ENCODE assay signal across 20 cellular contexts in the genomic region with DNA sequence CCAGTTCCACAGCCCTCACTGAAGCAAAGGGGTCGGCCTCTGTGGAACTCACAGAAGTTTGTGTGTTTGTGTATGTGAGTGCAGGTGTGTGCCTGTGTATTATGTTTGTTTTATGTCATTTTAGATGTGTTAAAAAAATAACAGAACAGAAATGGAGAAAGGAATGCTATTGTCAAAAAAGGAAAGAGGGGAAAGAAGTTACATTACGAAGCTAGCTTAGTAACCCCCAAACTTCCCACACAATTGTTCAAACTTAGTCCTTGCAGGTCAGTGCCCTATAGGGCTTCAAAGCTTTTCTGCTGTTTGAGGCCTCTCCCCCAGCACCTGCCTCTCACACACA.
A peak's percentile ranks its signal among the peaks of the same experiment; 100 is the strongest.
DNase-seq lines count a peak whose midpoint lies in the region; ATAC-seq and TF ChIP-seq lines count a peak whose summit lies in the region.
"Had no signal": no experiment of that assay in that cellular context is flagged by ENCODE, and none has a peak within 500 bp of the region (broad histone marks: within the 10 kb centered on the region; RNA-seq: fewer than 3 reads in every experiment).

No MANE protein-coding gene starts in this region.

- H3K4me3 Mint-ChIP-seq in nephron (no peak overlapping the region), progenitor cell of endocrine pancreas (ENCODE audit: low read depth) (no peak overlapping the region)
- H3K4me3 Mint-ChIP-seq: activated CD4-positive, alpha-beta T cell treated with anti-CD3 and anti-CD28 coated beads, Interleukin-2, amount 10 ng/mL, durations not matched to agents 7 days and 5 days; activated CD8-positive, alpha-beta memory T cell treated with anti-CD3 and anti-CD28 coated beads, Interleukin-2, amount 10 ng/mL, durations not matched to agents 7 days and 5 days; B cell; stimulated activated naive CD8-positive, alpha-beta T cell treated with anti-CD3 and anti-CD28 coated beads, Interleukin-15, Interleukin-2, amounts not matched to agents 100 ng/mL and 50 ng/mL, for 24 hours; T-helper 2 cell treated with Interferon-gamma antibody and Interleukin-4, amounts not matched to agents 5 μg/mL and 100 μg/mL, for 36 hours had no signal

- H3K4me3 ChIP-seq in SK-N-SH (ENCODE audit: low read depth in 2 of 2, low read length in 1 of 2) (peak overlapping the region in 1 of 2 experiments; percentile 38; a peak in 1 of 4 replicates), brain microvascular endothelial cell (ENCODE audit: low read depth, low read length) (no peak overlapping the region)
- H3K4me3 ChIP-seq: right atrium auricular region, transverse colon had no signal

- H3K36me3 Mint-ChIP-seq in nephron (ENCODE audit: low read depth) = no peaks in the 10 kb centered on the region
- no peaks in the 10 kb centered on the region for H3K36me3 Mint-ChIP-seq in progenitor cell of endocrine pancreas (ENCODE audit: insufficient read depth)
- H3K36me3 Mint-ChIP-seq: activated CD8-positive, alpha-beta memory T cell treated with anti-CD3 and anti-CD28 coated beads, Interleukin-2, amount 10 ng/mL, durations not matched to agents 7 days and 5 days had no signal

- no peaks in the 10 kb centered on the region for H3K9me2 ChIP-seq in SK-N-SH

- POLR2A ChIA-PET in SK-N-SH (lab: Yijun Ruan, JAX) = no interaction called here

- H3K9me3 ChIP-seq in SK-N-SH = no peaks in the 10 kb centered on the region
- H3K9me3 ChIP-seq: right atrium auricular region, transverse colon had no signal

- H3K4me1 Mint-ChIP-seq in nephron = peaks cover 9% of the 10 kb centered on the region
- H3K4me1 Mint-ChIP-seq in progenitor cell of endocrine pancreas (ENCODE audit: low read depth) = no peaks in the 10 kb centered on the region
- H3K4me1 Mint-ChIP-seq: activated CD4-positive, alpha-beta T cell treated with anti-CD3 and anti-CD28 coated beads, Interleukin-2, amount 10 ng/mL, durations not matched to agents 7 days and 5 days; activated CD8-positive, alpha-beta memory T cell treated with anti-CD3 and anti-CD28 coated beads, Interleukin-2, amount 10 ng/mL, durations not matched to agents 7 days and 5 days; B cell had no signal

- 46% methylated on average over 2 of the region's 2 CpGs for WGBS in SK-N-SH (ENCODE audit: low lambda C conversion rate)

- no peaks in the 10 kb centered on the region for H3K79me2 ChIP-seq in SK-N-SH (ENCODE audit: insufficient read depth)

- H3K27me3 Mint-ChIP-seq in nephron (ENCODE audit: low read depth) = peaks cover 7% of the 10 kb centered on the region
- no peaks in the 10 kb centered on the region for H3K27me3 Mint-ChIP-seq in progenitor cell of endocrine pancreas
- H3K27me3 Mint-ChIP-seq: activated CD4-positive, alpha-beta T cell treated with anti-CD3 and anti-CD28 coated beads, Interleukin-2, amount 10 ng/mL, durations not matched to agents 7 days and 5 days; activated CD8-positive, alpha-beta memory T cell treated with anti-CD3 and anti-CD28 coated beads, Interleukin-2, amount 10 ng/mL, durations not matched to agents 7 days and 5 days; B cell; stimulated activated naive CD8-positive, alpha-beta T cell treated with anti-CD3 and anti-CD28 coated beads, Interleukin-15, Interleukin-2, amounts not matched to agents 100 ng/mL and 50 ng/mL, for 24 hours had no signal

- H3K27ac ChIP-seq in SK-N-SH (ENCODE audit: low read depth in 2 of 2, low read length in 1 of 2) = no peak overlapping the region
- peak overlapping the region; percentile 3 for H3K27ac ChIP-seq in brain microvascular endothelial cell
- H3K27ac ChIP-seq: right atrium auricular region had no signal

- TF ChIP-seq EP300 in SK-N-SH (IDR thresholded peaks at IDR 0.05; ENCODE audit: borderline replicate concordance in 1 of 2, low read depth in 1 of 2, low read length in 1 of 2) = no peak

- no peak overlapping the region for H3K9ac ChIP-seq in SK-N-SH

- H2AFZ ChIP-seq in SK-N-SH (ENCODE audit: low read depth) = no peak overlapping the region; the same call in 1 of the 2 replicates

- peak overlapping the region in 2 of 3 experiments; percentile 12 to 46 for H3K27ac Mint-ChIP-seq in nephron
- no peak overlapping the region for H3K27ac Mint-ChIP-seq in progenitor cell of endocrine pancreas
- H3K27ac Mint-ChIP-seq: activated CD4-positive, alpha-beta T cell treated with anti-CD3 and anti-CD28 coated beads, Interleukin-2, amount 10 ng/mL, durations not matched to agents 7 days and 5 days; activated CD8-positive, alpha-beta memory T cell treated with anti-CD3 and anti-CD28 coated beads, Interleukin-2, amount 10 ng/mL, durations not matched to agents 7 days and 5 days; B cell; stimulated activated naive CD8-positive, alpha-beta T cell treated with anti-CD3 and anti-CD28 coated beads, Interleukin-15, Interleukin-2, amounts not matched to agents 100 ng/mL and 50 ng/mL, for 24 hours; T-helper 2 cell treated with Interferon-gamma antibody and Interleukin-4, amounts not matched to agents 5 μg/mL and 100 μg/mL, for 36 hours had no signal

- TF ChIP-seq CTCF in SK-N-SH (IDR thresholded peaks at IDR 0.05) (no peak), brain microvascular endothelial cell (IDR thresholded peaks at IDR 0.05; ENCODE audit: low read depth, low read length, missing control alignments) (no peak), nephron (IDR thresholded peaks at IDR 0.05; ENCODE audit: unreplicated experiment in 3 of 3) (no peak), progenitor cell of endocrine pancreas (IDR thresholded peaks at IDR 0.05; ENCODE audit: unreplicated experiment) (no peak)

- ATAC-seq in SK-N-SH treated with all-trans-retinoic acid at 6 μM for 48 hours = no peak; the same call in 2 of the 3 replicates
- ATAC-seq: activated CD8-positive, alpha-beta memory T cell treated with anti-CD3 and anti-CD28 coated beads, Interleukin-2, amount 10 ng/mL, durations not matched to agents 7 days and 5 days had no signal

- H3F3A ChIP-seq in SK-N-SH (replicated peaks; ENCODE audit: insufficient read depth) = no peaks in the 10 kb centered on the region

- no peak for TF ChIP-seq RAD21 in SK-N-SH (IDR thresholded peaks at IDR 0.05; ENCODE audit: low read length)

- H4K20me1 ChIP-seq in SK-N-SH (ENCODE audit: insufficient read depth) = no peaks in the 10 kb centered on the region

- H3K4me1 ChIP-seq in SK-N-SH (ENCODE audit: control insufficient read depth in 1 of 2, insufficient read depth in 2 of 2, low read depth in 1 of 2, low read length in 1 of 2) = peaks cover 0 to 8% of the 10 kb centered on the region in 2 experiments; a peak in 1 of 4 replicates
- H3K4me1 ChIP-seq: right atrium auricular region, transverse colon had no signal

- in situ Hi-C loops in brain microvascular endothelial cell (cut with HindIII; ENCODE audit: low pct_ligation_motif_present, low sequenced_read_pairs) = no loop called here

- DNase-seq in SK-N-SH (no peak), brain microvascular endothelial cell (no peak), NCI-H2171 treated with DMSO at 0.1 percent for 48 hours (lab: John Stamatoyannopoulos, UW) (no peak), progenitor cell of endocrine pancreas (ENCODE audit: low spot score, unreplicated experiment) (no peak), NCI-H510A treated with DMSO at 0.1 percent for 48 hours (lab: John Stamatoyannopoulos, UW) (no peak)
- DNase-seq in stimulated activated CD4-positive, alpha-beta T cell treated with anti-CD3 and anti-CD28 coated beads, Interleukin-4, amount 100 ng/mL, for 24 hours = no peak
- DNase-seq: 8988T; activated CD4-positive, alpha-beta T cell treated with anti-CD3 and anti-CD28 coated beads, Interleukin-2, amount 10 ng/mL, durations not matched to agents 7 days and 5 days; activated CD8-positive, alpha-beta memory T cell treated with anti-CD3 and anti-CD28 coated beads, Interleukin-2, amount 10 ng/mL, durations not matched to agents 7 days and 5 days; activated naive CD4-positive, alpha-beta T cell treated with anti-CD3 and anti-CD28 coated beads, Interleukin-2, amount 50 U/mL, for 16 hours; cerebellar nuclear complex; DMS79; GOT3 had no signal

- CTCF ChIA-PET in SK-N-SH (lab: Yijun Ruan, JAX) = interaction anchor here (0.6 to 4.0 kb wide), 25 partner anchors 8 to 1962 kb away, joined by 3 to 58 read pairs (median 3); a partner anchor contains a TSS

- 0 out of 2 replicates have a peak overlapping the region, but pooled peaks have one; percentile 14 for H3K4me2 ChIP-seq in SK-N-SH

- H3K9me3 Mint-ChIP-seq in nephron (no peaks in the 10 kb centered on the region), progenitor cell of endocrine pancreas (ENCODE audit: low read depth) (no peaks in the 10 kb centered on the region)
- H3K9me3 Mint-ChIP-seq: activated CD4-positive, alpha-beta T cell treated with anti-CD3 and anti-CD28 coated beads, Interleukin-2, amount 10 ng/mL, durations not matched to agents 7 days and 5 days; stimulated activated naive CD8-positive, alpha-beta T cell treated with anti-CD3 and anti-CD28 coated beads, Interleukin-15, Interleukin-2, amounts not matched to agents 100 ng/mL and 50 ng/mL, for 24 hours; T-helper 2 cell treated with Interferon-gamma antibody and Interleukin-4, amounts not matched to agents 5 μg/mL and 100 μg/mL, for 36 hours had no signal

- H3K36me3 ChIP-seq in SK-N-SH (replicated peaks in 1 of 2; ENCODE audit: control insufficient read depth in 1 of 2, insufficient read depth in 2 of 2, low read length in 1 of 2) (no peaks in the 10 kb centered on the region), brain microvascular endothelial cell (replicated peaks) (no peaks in the 10 kb centered on the region)
- H3K36me3 ChIP-seq: right atrium auricular region, transverse colon had no signal

- H3K27me3 ChIP-seq in SK-N-SH (ENCODE audit: insufficient read depth) (no peaks in the 10 kb centered on the region; the same call in 1 of the 2 replicates), brain microvascular endothelial cell (replicated peaks) (no peaks in the 10 kb centered on the region)
- H3K27me3 ChIP-seq: right atrium auricular region, transverse colon had no signal

TF ChIP-seq in SK-N-SH, 30 proteins besides CTCF, POLR2A, EP300 and RAD21:
- TF ChIP-seq FOSL2 (IDR thresholded peaks at IDR 0.05; ENCODE audit: borderline replicate concordance, low read depth) = no peak
- TF ChIP-seq GABPA (IDR thresholded peaks at IDR 0.05; ENCODE audit: low read depth) = no peak
- TF ChIP-seq FOXM1 (IDR thresholded peaks at IDR 0.05; ENCODE audit: low read depth) = no peak
- TF ChIP-seq FOXJ3 (CRISPR knock-in tag; IDR thresholded peaks at IDR 0.05) = no peak
- no peak for TF ChIP-seq GATA2 (CRISPR knock-in tag; IDR thresholded peaks at IDR 0.05)
